18 cellular contexts compared by ENCODE assay signal in the genomic region with DNA sequence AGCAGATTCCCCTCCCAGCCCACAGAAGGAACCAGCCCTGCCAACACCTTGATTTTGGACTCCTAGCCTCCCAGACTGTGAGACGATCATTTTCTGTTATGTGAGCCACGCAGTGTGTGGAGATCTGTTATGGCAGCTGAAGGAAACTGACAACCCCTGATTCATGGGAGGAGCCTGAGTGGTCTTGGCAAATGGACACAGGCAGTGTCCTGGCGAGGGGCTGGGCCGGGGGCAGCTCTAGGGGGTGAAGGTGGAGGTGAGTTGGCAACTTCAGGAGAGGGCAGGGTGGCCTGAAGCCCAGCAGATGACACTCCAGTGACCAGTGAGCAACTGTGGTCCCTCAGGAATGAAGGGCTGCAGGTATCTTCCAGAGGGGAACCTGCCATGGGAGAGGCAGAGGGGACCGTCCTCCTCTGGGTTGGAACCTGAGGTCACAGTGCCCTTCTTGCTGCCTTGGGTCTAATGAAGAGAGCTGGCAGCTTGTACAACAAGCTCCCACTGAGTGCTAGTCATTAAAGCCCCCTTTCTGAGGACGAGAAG.
A peak's percentile ranks its signal among the peaks of the same experiment; 100 is the strongest.
DNase-seq lines count a peak whose midpoint lies in the region; ATAC-seq, FAIRE-seq and TF ChIP-seq lines count a peak whose summit lies in the region.
"Had no signal": no experiment of that assay in that cellular context is flagged by ENCODE, and none has a peak within 500 bp of the region (broad histone marks: within the 10 kb centered on the region; RNA-seq: fewer than 3 reads in every experiment).

No MANE protein-coding gene starts in this region.

- no peak overlapping the region for H3K56ac ChIP-seq in H1 (replicated peaks; ENCODE audit: insufficient read length, low read depth, low read length)

- no peak overlapping the region for H3K4me2 ChIP-seq in H1 (ENCODE audit: insufficient read depth in 1 of 2, low read depth in 2 of 2, low read length in 2 of 2)
- H3K4me2 ChIP-seq in neural progenitor cell: no peak overlapping the region

- H2BK15ac ChIP-seq in H1 (ENCODE audit: low read length): no peak overlapping the region

- no peaks in the 10 kb centered on the region for H3K23me2 ChIP-seq in H1 (ENCODE audit: low read depth, low read length)

- TF ChIP-seq RAD21 in H1 (IDR thresholded peaks at IDR 0.05 in 1 of 2, conservative IDR thresholded peaks at IDR 0.05 in 1 of 2; ENCODE audit: low read depth in 2 of 2, low read length in 2 of 2): no peak

- POLR2A ChIA-PET in H1 (lab: Charles Lee; ENCODE audit: partially characterized antibody): no interaction called here

- no peak overlapping the region for H3K4ac ChIP-seq in H1 (replicated peaks; ENCODE audit: insufficient read length, low read depth, low read length)

- 87% methylated on average over 5 of the region's 6 CpGs; no CpG with 5 or more reads in 1 of the 2 experiments for WGBS in H1 (ENCODE audit: extremely low coverage in 1 of 2, insufficient coverage in 1 of 2, insufficient read length in 1 of 2, insufficient replicate concordance in 2 of 2, low coverage in 1 of 2, low lambda C conversion rate in 2 of 2, missing lambda C conversion rate in 1 of 2), 2 experiments

- H3K79me2 ChIP-seq in H1 (ENCODE audit: control insufficient read depth in 1 of 2, insufficient read depth in 2 of 2, low read length in 2 of 2) (no peaks in the 10 kb centered on the region), neural progenitor cell (ENCODE audit: low read depth) (no peaks in the 10 kb centered on the region)

- H3K27me3 Mint-ChIP-seq in endothelial cell (ENCODE audit: unreplicated experiment) (peaks cover 14% of the 10 kb centered on the region), neural progenitor cell (ENCODE audit: insufficient read depth, low read depth) (peaks cover 2% of the 10 kb centered on the region)

- no peak overlapping the region for H2AK5ac ChIP-seq in H1 (ENCODE audit: low read depth, low read length)

- H4K91ac ChIP-seq in H1 (replicated peaks; ENCODE audit: insufficient read length, low read length): no peak overlapping the region

- peak overlapping the region; percentile 7; the same call in 1 of the 2 replicates for H3K18ac ChIP-seq in H1 (ENCODE audit: extremely low read depth, low read length)

- H3K27ac Mint-ChIP-seq in endothelial cell (ENCODE audit: unreplicated experiment) (no peak overlapping the region), neural progenitor cell (peak overlapping the region; percentile 86)
- H3K27ac Mint-ChIP-seq: CD4-positive, alpha-beta memory T cell had no signal

- H3K9ac ChIP-seq in H1 (replicated peaks in 1 of 4; ENCODE audit: extremely low read depth in 1 of 4, low read depth in 3 of 4, low read length in 3 of 4) (no peak overlapping the region), neural progenitor cell (no peak overlapping the region)

- no peak overlapping the region for H4K8ac ChIP-seq in H1 (ENCODE audit: extremely low read depth, insufficient read depth, low read length)

- TF ChIP-seq CTCF in H1 (IDR thresholded peaks at IDR 0.05; ENCODE audit: control extremely low read depth in 1 of 3, insufficient read depth in 1 of 3, low read depth in 1 of 3, low read length in 3 of 3) (no peak), endothelial cell (IDR thresholded peaks at IDR 0.05; ENCODE audit: unreplicated experiment) (no peak), neural progenitor cell (IDR thresholded peaks at IDR 0.05) (no peak)

- DNase-seq in H1 (ENCODE audit: low read depth in 1 of 2, low spot score in 2 of 2) (no peak), endothelial cell (ENCODE audit: low spot score) (no peak), neural progenitor cell (ENCODE audit: low spot score) (no peak)
- DNase-seq: C1 segment of cervical spinal cord; Calu3; CD4-positive, alpha-beta memory T cell; COR-L47; DMS53; DMS79 treated with DMSO at 0.1 percent for 48 hours; GF-D8; GOT3; H7; HCEC 1CT had no signal

- H2BK12ac ChIP-seq in H1 (ENCODE audit: low read depth, low read length): no peak overlapping the region

- H2AFZ ChIP-seq in H1 (ENCODE audit: low read length) (no peak overlapping the region), neural progenitor cell (replicated peaks) (no peak overlapping the region)

- no peak for TF ChIP-seq POLR2A in H1 (IDR thresholded peaks at IDR 0.05; ENCODE audit: control extremely low read depth in 1 of 2, low read depth in 2 of 2, low read length in 2 of 2)

- peak overlapping the region; percentile 84 for H3K4me3 Mint-ChIP-seq in endothelial cell (ENCODE audit: unreplicated experiment)
- H3K4me3 Mint-ChIP-seq in neural progenitor cell: no peak overlapping the region
- H3K4me3 Mint-ChIP-seq: CD4-positive, alpha-beta memory T cell had no signal

- no peaks in the 10 kb centered on the region for H4K20me1 ChIP-seq in H1 (replicated peaks in 1 of 2; ENCODE audit: control insufficient read depth in 1 of 2, insufficient read depth in 2 of 2, low read length in 2 of 2)
- no peaks in the 10 kb centered on the region for H4K20me1 ChIP-seq in neural progenitor cell (ENCODE audit: low read depth)

- no peak overlapping the region for H2BK20ac ChIP-seq in H1 (ENCODE audit: low read length)

- H3K4me3 ChIP-seq in H1 (ENCODE audit: extremely low read depth in 1 of 4, insufficient read depth in 2 of 4, low read depth in 3 of 4, low read length in 4 of 4) (no peak overlapping the region), neural progenitor cell (no peak overlapping the region)

- H3K36me3 ChIP-seq in H1 (ENCODE audit: control insufficient read depth in 2 of 4, insufficient read depth in 4 of 4, low read length in 3 of 4): no peaks in the 10 kb centered on the region; a peak in 1 of 8 replicates
- H3K36me3 ChIP-seq in neural progenitor cell: no peaks in the 10 kb centered on the region

- no peaks in the 10 kb centered on the region for H3K4me1 ChIP-seq in H1 (replicated peaks in 1 of 4; ENCODE audit: control insufficient read depth in 3 of 4, insufficient read depth in 4 of 4, low read length in 3 of 4)
- no peaks in the 10 kb centered on the region for H3K4me1 ChIP-seq in neural progenitor cell

- no peaks in the 10 kb centered on the region for H3K79me1 ChIP-seq in H1 (ENCODE audit: low read depth, low read length)

- no peak overlapping the region for H3K14ac ChIP-seq in H1 (ENCODE audit: insufficient read length)

- CTCF ChIA-PET in H1 (lab: Charles Lee; ENCODE audit: partially characterized antibody): interaction anchor here (2.5 kb wide), 1 partner anchor 114 kb away, joined by 10 read pairs; no protein-coding TSS in a partner anchor

- no peak overlapping the region for H3K23ac ChIP-seq in H1 (ENCODE audit: insufficient read length)

- H2BK5ac ChIP-seq in H1 (ENCODE audit: low read depth, low read length): no peak overlapping the region

- H4K5ac ChIP-seq in H1 (ENCODE audit: insufficient read length, low read depth, low read length): no peak overlapping the region

- H3K27me3 ChIP-seq in H1 (replicated peaks in 1 of 4; ENCODE audit: control insufficient read depth in 3 of 4, extremely low read depth in 1 of 4, insufficient read depth in 3 of 4, low read length in 3 of 4) (no peaks in the 10 kb centered on the region), neural progenitor cell (no peaks in the 10 kb centered on the region)

- no peaks in the 10 kb centered on the region for H3F3A ChIP-seq in neural progenitor cell (ENCODE audit: low read depth)

- no peak for TF ChIP-seq EP300 in H1 (IDR thresholded peaks at IDR 0.05; ENCODE audit: borderline replicate concordance in 1 of 2, low read depth in 2 of 2, low read length in 2 of 2)

- H3K9me3 Mint-ChIP-seq in endothelial cell (ENCODE audit: unreplicated experiment) (no peaks in the 10 kb centered on the region), neural progenitor cell (peaks cover 4% of the 10 kb centered on the region)

- no peak overlapping the region for H2BK120ac ChIP-seq in H1 (replicated peaks; ENCODE audit: low read depth, low read length)

- FAIRE-seq in H1 (lab: Jason Lieb, UNC): no peak
- FAIRE-seq: GM12891, GM18507 had no signal

- H3K27ac ChIP-seq in H1 (ENCODE audit: low read depth, low read length) (no peak overlapping the region), neural progenitor cell (no peak overlapping the region)

- H3K36me3 Mint-ChIP-seq in endothelial cell (ENCODE audit: low read depth, unreplicated experiment): peaks cover 68% of the 10 kb centered on the region
- H3K36me3 Mint-ChIP-seq in neural progenitor cell: peaks cover 2% of the 10 kb centered on the region
- H3K36me3 Mint-ChIP-seq: CD4-positive, alpha-beta memory T cell had no signal

- H3K4me1 Mint-ChIP-seq in endothelial cell (ENCODE audit: unreplicated experiment): peaks cover 46% of the 10 kb centered on the region
- peaks cover 8% of the 10 kb centered on the region for H3K4me1 Mint-ChIP-seq in neural progenitor cell

- ATAC-seq in HG03175 (IDR thresholded peaks at IDR 0.05; ENCODE audit: unreplicated experiment) (no peak), HG02642 (IDR thresholded peaks at IDR 0.05; ENCODE audit: poor library complexity, unreplicated experiment) (no peak), HG02938 (IDR thresholded peaks at IDR 0.05; ENCODE audit: unreplicated experiment) (no peak)

- H3K9me3 ChIP-seq in H1 (ENCODE audit: insufficient read depth in 2 of 2, low read depth in 1 of 2, low read length in 1 of 2) (no peaks in the 10 kb centered on the region), neural progenitor cell (ENCODE audit: low read depth) (no peaks in the 10 kb centered on the region)

TF ChIP-seq in H1, 55 proteins besides CTCF, POLR2A, EP300 and RAD21 (continues in another document):
- no peak for TF ChIP-seq HDAC2 (IDR thresholded peaks at IDR 0.05; ENCODE audit: borderline replicate concordance in 1 of 2, low read depth in 2 of 2, low read length in 2 of 2)
- no peak for TF ChIP-seq BCL11A (IDR thresholded peaks at IDR 0.05; ENCODE audit: low read depth in 2 of 2, low read length in 2 of 2)
- no peak for TF ChIP-seq ASH2L (IDR thresholded peaks at IDR 0.05; ENCODE audit: low read length)
- TF ChIP-seq BACH1 (IDR thresholded peaks at IDR 0.05; ENCODE audit: low read length): no peak
- TF ChIP-seq CTBP2 (IDR thresholded peaks at IDR 0.05; ENCODE audit: borderline replicate concordance, insufficient read depth, insufficient read length, low read length): no peak
- no peak for TF ChIP-seq TEAD4 (IDR thresholded peaks at IDR 0.05; ENCODE audit: low read depth, low read length)
- no peak for TF ChIP-seq SP2 (IDR thresholded peaks at IDR 0.05; ENCODE audit: low read length)
- no peak for TF ChIP-seq CBX5 (IDR thresholded peaks at IDR 0.05; ENCODE audit: low read depth, low read length)
- no peak for TF ChIP-seq GABPA (IDR thresholded peaks at IDR 0.05; ENCODE audit: borderline replicate concordance, insufficient read depth, low read length)
- TF ChIP-seq, protein P1, sequence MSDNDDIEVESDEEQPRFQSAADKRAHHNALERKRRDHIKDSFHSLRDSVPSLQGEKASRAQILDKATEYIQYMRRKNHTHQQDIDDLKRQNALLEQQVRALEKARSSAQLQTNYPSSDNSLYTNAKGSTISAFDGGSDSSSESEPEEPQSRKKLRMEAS (IDR thresholded peaks at IDR 0.05): no peak
- TF ChIP-seq EGR1 (IDR thresholded peaks at IDR 0.05; ENCODE audit: borderline replicate concordance, low read depth, low read length): no peak
- TF ChIP-seq JUND (IDR thresholded peaks at IDR 0.05; ENCODE audit: low read length): no peak
